Comparison of ENCODE assay signal across 1 cellular context in genomic region chr6:47075741-47076421, GRCh38.
TF ChIP-seq lines count a peak whose summit lies in the region.

No MANE protein-coding gene starts in this region.

TF ChIP-seq in HepG2, 621 proteins besides CTCF, POLR2A, EP300 and RAD21 (continued from another document and continues in another):
- TF ChIP-seq DZIP1 (CRISPR knock-in tag; IDR thresholded peaks at IDR 0.05): no peak
- peak; percentile 72 for TF ChIP-seq ZMYM3 (CRISPR knock-in tag; IDR thresholded peaks at IDR 0.05)
- peak; percentile 79 for TF ChIP-seq REPIN1 (CRISPR knock-in tag; IDR thresholded peaks at IDR 0.05; ENCODE audit: borderline replicate concordance, low read depth)
- TF ChIP-seq TCF7L2 (IDR thresholded peaks at IDR 0.05; ENCODE audit: low read depth, low read length): peak; percentile 97
- TF ChIP-seq ZNF503 (CRISPR knock-in tag; IDR thresholded peaks at IDR 0.05): peak; percentile 95
- no peak for TF ChIP-seq NFRKB (IDR thresholded peaks at IDR 0.05)
- TF ChIP-seq RFX3 (CRISPR knock-in tag; IDR thresholded peaks at IDR 0.05): no peak
- TF ChIP-seq THAP11 (CRISPR knock-in tag; IDR thresholded peaks at IDR 0.05): peak; percentile 65
- TF ChIP-seq ZKSCAN1 (IDR thresholded peaks at IDR 0.05; ENCODE audit: low read length): 0 out of 2 replicates have a peak, but pooled peaks have one; percentile 11
- peak; percentile 86 for TF ChIP-seq PITX1 (CRISPR knock-in tag; IDR thresholded peaks at IDR 0.05)
- peak; percentile 52; the same call in 1 of the 2 replicates for TF ChIP-seq ZNF558 (CRISPR knock-in tag; IDR thresholded peaks at IDR 0.05; ENCODE audit: borderline replicate concordance)
- TF ChIP-seq HMGXB3 (CRISPR knock-in tag; IDR thresholded peaks at IDR 0.05; ENCODE audit: borderline replicate concordance): peak; percentile 53; the same call in 1 of the 2 replicates
- peak; percentile 73; the same call in 1 of the 2 replicates for TF ChIP-seq ZFP1 (CRISPR knock-in tag; IDR thresholded peaks at IDR 0.05)
- no peak for TF ChIP-seq ZNF296 (CRISPR knock-in tag; conservative IDR thresholded peaks at IDR 0.05)
- TF ChIP-seq CHCHD3 (CRISPR knock-in tag; IDR thresholded peaks at IDR 0.05): no peak
- peak; percentile 95 for TF ChIP-seq KDM6A (CRISPR knock-in tag; IDR thresholded peaks at IDR 0.05; ENCODE audit: low read depth)
- TF ChIP-seq TIGD3 (CRISPR knock-in tag; IDR thresholded peaks at IDR 0.05; ENCODE audit: borderline replicate concordance): no peak
- no peak for TF ChIP-seq MTA3 (CRISPR knock-in tag; IDR thresholded peaks at IDR 0.05)
- no peak for TF ChIP-seq RFX1 (IDR thresholded peaks at IDR 0.05)
- peak; percentile 78 for TF ChIP-seq FOSL2 (CRISPR knock-in tag; IDR thresholded peaks at IDR 0.05)
- TF ChIP-seq ZBTB43 (CRISPR knock-in tag; conservative IDR thresholded peaks at IDR 0.05): peak; percentile 66
- TF ChIP-seq PRDM10 (CRISPR knock-in tag; IDR thresholded peaks at IDR 0.05; ENCODE audit: low read depth): peak; percentile 59; the same call in 1 of the 2 replicates
- peak; percentile 88; the same call in 1 of the 2 replicates for TF ChIP-seq ZNF772 (CRISPR knock-in tag; IDR thresholded peaks at IDR 0.05)
- no peak for TF ChIP-seq ZBTB40 (IDR thresholded peaks at IDR 0.05)
- 0 out of 2 replicates have a peak, but pooled peaks have one; percentile 54 for TF ChIP-seq ZBTB40 (CRISPR knock-in tag; IDR thresholded peaks at IDR 0.05)
- peak; percentile 65; the same call in 1 of the 2 replicates for TF ChIP-seq ATF3 (CRISPR knock-in tag; IDR thresholded peaks at IDR 0.05)
- TF ChIP-seq KDM3A (CRISPR knock-in tag; IDR thresholded peaks at IDR 0.05; ENCODE audit: low read depth): peak; percentile 40; the same call in 1 of the 2 replicates
- TF ChIP-seq ZNF598 (CRISPR knock-in tag; IDR thresholded peaks at IDR 0.05; ENCODE audit: borderline replicate concordance): no peak
- TF ChIP-seq ZNF225 (CRISPR knock-in tag; IDR thresholded peaks at IDR 0.05): no peak
- peak; percentile 89 for TF ChIP-seq HOXA3 (CRISPR knock-in tag; IDR thresholded peaks at IDR 0.05)
- TF ChIP-seq ARID2 (CRISPR knock-in tag; IDR thresholded peaks at IDR 0.05; ENCODE audit: borderline replicate concordance): no peak
